In genomic region chr17:1627219-1627986, GRCh38 we compare ENCODE assay signal across 8 cellular contexts. TPM values are rescaled to one million over a fixed set of nuclear protein-coding genes. Genes with fewer than 3 reads are reported as not detected.
DNase-seq lines count a peak whose midpoint lies in the region; ATAC-seq and TF ChIP-seq lines count a peak whose summit lies in the region.

No MANE protein-coding gene starts in this region.

- H3K27ac ChIP-seq in cardiac muscle cell (no peak overlapping the region), ovary (peak overlapping the region; percentile 30 to 81)

- TF ChIP-seq POLR2A in ovary (IDR thresholded peaks at IDR 0.05) = no peak

- no peak for DNase-seq in cardiac muscle cell (ENCODE audit: low read depth in 1 of 2, low spot score in 1 of 2)
- DNase-seq in Right ventricle myocardium superior = no peak
- DNase-seq in T-helper 17 cell = no peak
- no peak for DNase-seq in fibroblast of pulmonary artery (ENCODE audit: low read depth)
- DNase-seq in ovary = no peak
- DNase-seq in effector CD4-positive, alpha-beta T cell = no peak

- WGBS in ovary, 3 donors = 21 to 26% (median 25%) methylated on average over 35 to 39 of the region's 39 CpGs

- H3K27me3 ChIP-seq in cardiac muscle cell (no peaks in the 10 kb centered on the region), ovary (no peaks in the 10 kb centered on the region)

- H3K9me3 ChIP-seq in cardiac muscle cell (ENCODE audit: low read depth) (no peaks in the 10 kb centered on the region), T-helper 17 cell (ENCODE audit: control insufficient read depth, low read length, poor library complexity, severe bottlenecking) (no peaks in the 10 kb centered on the region), ovary (no peaks in the 10 kb centered on the region)

- intact Hi-C loops in Right ventricle myocardium superior (cut with DNase I) (no loop called here), ovary (cut with DNase I) (no loop called here)

- peaks cover 20% of the 10 kb centered on the region for H3K4me1 Mint-ChIP-seq in T-helper 17 cell

- H3K4me3 ChIP-seq in cardiac muscle cell = peak overlapping the region; percentile 63
- peak overlapping the region; percentile 74 for H3K4me3 ChIP-seq in fibroblast of pulmonary artery (replicated peaks; ENCODE audit: low read depth, low read length)
- H3K4me3 ChIP-seq in ovary = peak overlapping the region; percentile 54

- H3K36me3 ChIP-seq in cardiac muscle cell (no peaks in the 10 kb centered on the region), ovary (no peaks in the 10 kb centered on the region)

- peaks cover 17% of the 10 kb centered on the region for H3K27me3 Mint-ChIP-seq in T-helper 17 cell

- H3K4me3 Mint-ChIP-seq in T-helper 17 cell = peak overlapping the region; percentile 81

- no peak overlapping the region for H3K27ac Mint-ChIP-seq in T-helper 17 cell

- TF ChIP-seq EP300 in ovary (IDR thresholded peaks at IDR 0.05) = no peak

- peaks cover 2% of the 10 kb centered on the region for H3K36me3 Mint-ChIP-seq in T-helper 17 cell (ENCODE audit: low read depth)

- ATAC-seq in Right ventricle myocardium superior (ENCODE audit: poor library complexity) (no peak), T-helper 17 cell (no peak), GM18858 (IDR thresholded peaks at IDR 0.05; ENCODE audit: unreplicated experiment) (no peak), HG03097 (IDR thresholded peaks at IDR 0.05; ENCODE audit: low FRiP score, unreplicated experiment) (no peak)

- no peak for TF ChIP-seq CTCF in cardiac muscle cell (IDR thresholded peaks at IDR 0.05; ENCODE audit: low read depth, low read length)
- TF ChIP-seq CTCF in fibroblast of pulmonary artery (IDR thresholded peaks at IDR 0.05; ENCODE audit: low read length, missing control alignments) = no peak
- no peak for TF ChIP-seq CTCF in ovary (IDR thresholded peaks at IDR 0.05)

- H3K4me1 ChIP-seq in cardiac muscle cell (ENCODE audit: low read depth) (no peaks in the 10 kb centered on the region), ovary (ENCODE audit: insufficient read depth) (peaks cover 3% of the 10 kb centered on the region)

RNA-seq across cellular contexts. Expression of gene SLC43A2, which starts 1.2 kb away (rescaled TPM):
- total RNA-seq in cardiac muscle cell (3.0 and 5.3 TPM in 2 replicates), Right ventricle myocardium superior (4.2 TPM), T-helper 17 cell (1 to 10 TPM; 5.1 to 7.4 TPM), ovary (10 to 100 TPM in 3 of 7 donors, 1 to 10 TPM in 4; 3.5 to 24.6 (median 8.8) TPM)
- polyA plus RNA-seq in cardiac muscle cell (2.5 and 4.7 TPM in 2 replicates), ovary (1 to 10 TPM; 5.0 to 7.1 TPM)

RNA-seq across cellular contexts. Expression of gene SCARF1, which starts 18.1 kb away (rescaled TPM):
- total RNA-seq in cardiac muscle cell = 7.6 and 9.8 TPM in 2 replicates
- polyA plus RNA-seq in cardiac muscle cell = 1.8 and 3.2 TPM in 2 replicates
- total RNA-seq in Right ventricle myocardium superior = 11.2 TPM
- total RNA-seq in T-helper 17 cell = 1 to 10 TPM; 1.6 to 2.3 TPM
- 10 to 100 TPM in 1 of 7 donors, 1 to 10 TPM in 6; 2.6 to 10.2 (median 5.7) TPM for total RNA-seq in ovary
- 1 to 10 TPM; 1.7 to 6.5 TPM for polyA plus RNA-seq in ovary

RNA-seq across cellular contexts. Expression of gene RILP, which starts 22.3 kb away (rescaled TPM):
- total RNA-seq in cardiac muscle cell (63.0 and 79.4 TPM in 2 replicates), Right ventricle myocardium superior (74.6 TPM), T-helper 17 cell (1 to 10 TPM; 2.3 to 3.0 TPM), ovary (10 to 100 TPM in 1 of 7 donors, 1 to 10 TPM in 6; 3.0 to 11.0 (median 5.7) TPM)
- polyA plus RNA-seq in cardiac muscle cell (31.7 and 38.9 TPM in 2 replicates), ovary (1 to 10 TPM; 2.3 to 6.2 TPM)

RNA-seq across cellular contexts. Expression of gene PRPF8, which starts 57.3 kb away (rescaled TPM):
- 118 and 137 TPM in 2 replicates for total RNA-seq in cardiac muscle cell
- polyA plus RNA-seq in cardiac muscle cell = 170 and 182 TPM in 2 replicates
- total RNA-seq in Right ventricle myocardium superior = 125 TPM
- 100 to 1,000 TPM; 451 to 472 TPM for total RNA-seq in T-helper 17 cell
- total RNA-seq in ovary = 100 to 1,000 TPM; 146 to 379 (median 290) TPM
- polyA plus RNA-seq in ovary = 100 to 1,000 TPM; 150 to 186 TPM
